In the genomic region with DNA sequence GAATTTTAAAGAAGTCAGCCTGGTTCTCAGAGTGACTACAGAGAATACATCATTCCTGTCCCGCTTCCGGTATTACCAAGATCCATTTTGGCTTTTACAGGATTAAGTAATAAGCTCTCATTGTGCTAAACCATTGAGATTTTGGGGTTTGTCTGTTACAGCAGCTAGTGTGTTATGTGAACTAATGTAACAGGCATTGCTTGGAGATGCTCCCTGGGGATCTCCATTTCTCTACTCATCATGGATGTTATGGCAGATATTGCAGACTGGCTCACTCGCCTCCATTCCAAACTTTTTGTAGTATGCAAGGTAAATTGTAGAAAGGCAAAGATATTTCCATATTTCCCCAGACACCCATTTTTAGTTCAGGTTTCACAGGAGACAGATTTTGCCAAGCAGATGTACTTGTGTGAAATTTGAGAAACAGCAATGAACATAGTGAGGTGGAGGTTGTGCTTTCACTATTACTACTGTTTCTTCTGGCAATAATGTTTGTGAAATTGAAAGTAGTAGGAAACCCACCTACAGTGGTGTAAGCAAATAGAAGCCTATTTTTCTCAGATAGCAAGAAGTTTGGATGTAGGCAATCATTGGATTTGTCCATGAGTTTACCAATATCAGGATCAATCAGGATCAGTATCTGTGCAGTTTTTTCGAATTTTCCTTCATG, we compare ENCODE assay signal across 14 cellular contexts.
DNase-seq lines count a peak whose midpoint lies in the region; ATAC-seq, FAIRE-seq and TF ChIP-seq lines count a peak whose summit lies in the region.
"Had no signal": no experiment of that assay in that cellular context is flagged by ENCODE, and none has a peak within 500 bp of the region (broad histone marks: within the 10 kb centered on the region; RNA-seq: fewer than 3 reads in every experiment).

No MANE protein-coding gene starts in this region.

- FAIRE-seq in GM12891 (lab: Jason Lieb, UNC), result peak; percentile 82
- FAIRE-seq in GM19239 (lab: Jason Lieb, UNC), result peak; percentile 75
- FAIRE-seq: K562 had no signal

- intact Hi-C loops in Right ventricle myocardium inferior (cut with DNase I), result no loop called here

- no peak for TF ChIP-seq POLR2A in GM12891 (IDR thresholded peaks at IDR 0.05; ENCODE audit: low read depth, low read length)

- ATAC-seq in HG02588 (IDR thresholded peaks at IDR 0.05; ENCODE audit: unreplicated experiment) (peak; percentile 46), HG03442 (IDR thresholded peaks at IDR 0.05; ENCODE audit: unreplicated experiment) (peak; percentile 75), Right ventricle myocardium inferior (no peak)
- ATAC-seq in activated CD4-positive, CD25-positive, alpha-beta regulatory T cell treated with anti-CD3 and anti-CD28 coated beads, Interleukin-2, amount 50 U/mL, for 24 hours, result no peak
- ATAC-seq: activated CD4-positive, alpha-beta T cell treated with anti-CD3 and anti-CD28 coated beads for 36 hours; K562; Panc1; upper lobe of right lung had no signal

- DNase-seq in GM12891 (ENCODE audit: insufficient read length, low spot score) (peak; percentile 8), GM19239 (ENCODE audit: insufficient read length, low spot score) (peak; percentile 21), NCI-H510A treated with DMSO at 0.1 percent for 48 hours (lab: John Stamatoyannopoulos, UW) (no peak), Right ventricle myocardium inferior (ENCODE audit: missing footprints) (no peak)
- DNase-seq in activated CD4-positive, alpha-beta T cell treated with anti-CD3 and anti-CD28 coated beads for 1 hour, result no peak
- DNase-seq: activated CD4-positive, alpha-beta T cell treated with anti-CD3 and anti-CD28 coated beads for 36 hours; DMS153; stimulated activated CD4-positive, alpha-beta T cell treated with anti-CD3 and anti-CD28 coated beads, Interleukin-2, amount 100 ng/mL, for 24 hours; upper lobe of right lung had no signal

TF ChIP-seq in GM12891, 5 proteins besides CTCF, POLR2A, EP300 and RAD21:
- TF ChIP-seq TAF1 (IDR thresholded peaks at IDR 0.05; ENCODE audit: low read depth, low read length), result no peak
- no peak for TF ChIP-seq SPI1 (IDR thresholded peaks at IDR 0.05; ENCODE audit: low read depth, low read length)
- no peak for TF ChIP-seq POU2F2 (IDR thresholded peaks at IDR 0.05; ENCODE audit: low read depth, low read length)
- TF ChIP-seq POLR2AphosphoS5 (IDR thresholded peaks at IDR 0.05; ENCODE audit: low read depth, low read length), result no peak

Comparison
In these comparisons a context has a peak if more than half of its experiments do, and no peak if none do; other contexts are left out.
1. DNase-seq: peak in GM12891 (single experiment) and GM19239 (single experiment); none in activated CD4-positive, alpha-beta T cell treated with anti-CD3 and anti-CD28 coated beads for 1 hour (single experiment), NCI-H510A treated with DMSO at 0.1 percent for 48 hours (single experiment) and Right ventricle myocardium inferior (single experiment).
2. ATAC-seq: peak in HG02588 (single experiment) and HG03442 (single experiment); none in activated CD4-positive, CD25-positive, alpha-beta regulatory T cell treated with anti-CD3 and anti-CD28 coated beads, Interleukin-2, amount 50 U/mL, for 24 hours (0 of 2) and Right ventricle myocardium inferior (single experiment).